Comparison of ENCODE assay signal across 19 cellular contexts in genomic region chr11:77524539-77524938, GRCh38. TPM values are rescaled to one million over a fixed set of nuclear protein-coding genes. Genes with fewer than 3 reads are reported as not detected.
A peak's percentile ranks its signal among the peaks of the same experiment; 100 is the strongest.
DNase-seq lines count a peak whose midpoint lies in the region; ATAC-seq, FAIRE-seq and TF ChIP-seq lines count a peak whose summit lies in the region.
"Had no signal": no experiment of that assay in that cellular context is flagged by ENCODE, and none has a peak within 500 bp of the region (broad histone marks: within the 10 kb centered on the region; RNA-seq: fewer than 3 reads in every experiment).

No MANE protein-coding gene starts in this region.

- H3K79me2 ChIP-seq in SK-N-SH (ENCODE audit: insufficient read depth) (no peaks in the 10 kb centered on the region), H1 (ENCODE audit: control insufficient read depth in 1 of 2, insufficient read depth in 2 of 2, low read length in 2 of 2) (no peaks in the 10 kb centered on the region)

- TF ChIP-seq CTCF in SK-N-SH (IDR thresholded peaks at IDR 0.05) (no peak), VCaP (conservative IDR thresholded peaks at IDR 0.05) (peak; percentile 33; the same call in 1 of the 2 replicates), H1 (IDR thresholded peaks at IDR 0.05; ENCODE audit: control extremely low read depth in 1 of 3, insufficient read depth in 1 of 3, low read depth in 1 of 3, low read length in 3 of 3) (no peak), ascending aorta (IDR thresholded peaks at IDR 0.05) (no peak)

- DNase-seq in SK-N-SH: no peak
- no peak for DNase-seq in H1 (ENCODE audit: low read depth in 1 of 2, low spot score in 2 of 2)
- no peak for DNase-seq in activated gamma-delta T cell treated with Interleukin-2 at 50 U/mL for 16 hours
- DNase-seq in ascending aorta (ENCODE audit: low spot score in 2 of 2): no peak
- DNase-seq in A172 (ENCODE audit: low spot score): no peak
- no peak for DNase-seq in activated CD8-positive, alpha-beta memory T cell treated with anti-CD3 and anti-CD28 coated beads, Interleukin-2, amount 50 U/mL, for 48 hours
- DNase-seq: DMS79 treated with DMSO at 0.1 percent for 48 hours, NCI-H1092, NCI-H146, NCI-H2081 treated with DMSO at 0.1 percent for 48 hours, NCI-H510A treated with DMSO at 0.1 percent for 48 hours, SHP77 had no signal

- H3K23me2 ChIP-seq in H1 (ENCODE audit: low read depth, low read length): no peaks in the 10 kb centered on the region

- TF ChIP-seq RAD21 in SK-N-SH (IDR thresholded peaks at IDR 0.05; ENCODE audit: low read length): 0 out of 2 replicates have a peak, but pooled peaks have one; percentile 17
- TF ChIP-seq RAD21 in H1 (IDR thresholded peaks at IDR 0.05 in 1 of 2, conservative IDR thresholded peaks at IDR 0.05 in 1 of 2; ENCODE audit: low read depth in 2 of 2, low read length in 2 of 2): 0 out of 4 replicates have a peak, but pooled peaks of 1 of the 2 experiments have one; percentile 8

- intact Hi-C loops in ascending aorta (cut with DNase I): no loop called here

- peak overlapping the region; percentile 73; the same call in 1 of the 2 replicates for H2BK12ac ChIP-seq in H1 (ENCODE audit: low read depth, low read length)

- H3K36me3 ChIP-seq in SK-N-SH (replicated peaks in 1 of 2; ENCODE audit: control insufficient read depth in 1 of 2, insufficient read depth in 2 of 2, low read length in 1 of 2) (no peaks in the 10 kb centered on the region), H1 (ENCODE audit: control insufficient read depth in 2 of 4, insufficient read depth in 4 of 4, low read length in 3 of 4) (no peaks in the 10 kb centered on the region), ascending aorta (no peaks in the 10 kb centered on the region)
- H3K36me3 ChIP-seq: BLaER1 treated with 17β-estradiol and CSF1 and Interleukin-3, amounts not matched to agents 10 nM and 100 nM had no signal

- no peak overlapping the region for H3K27ac ChIP-seq in SK-N-SH (ENCODE audit: low read depth in 2 of 2, low read length in 1 of 2)
- no peak overlapping the region for H3K27ac ChIP-seq in VCaP
- no peak overlapping the region for H3K27ac ChIP-seq in H1 (ENCODE audit: low read depth, low read length)
- H3K27ac ChIP-seq in ascending aorta: no peak overlapping the region
- H3K27ac ChIP-seq: 22Rv1; BLaER1 treated with 17β-estradiol and CSF1 and Interleukin-3, amounts not matched to agents 10 nM and 100 nM; KMS-11 had no signal

- no peak for TF ChIP-seq POLR2A in H1 (IDR thresholded peaks at IDR 0.05; ENCODE audit: control extremely low read depth in 1 of 2, low read depth in 2 of 2, low read length in 2 of 2)

- H3K27me3 ChIP-seq in SK-N-SH (ENCODE audit: insufficient read depth) (no peaks in the 10 kb centered on the region), H1 (replicated peaks in 1 of 4; ENCODE audit: control insufficient read depth in 3 of 4, extremely low read depth in 1 of 4, insufficient read depth in 3 of 4, low read length in 3 of 4) (peaks cover 0 to 1% (median 0%) of the 10 kb centered on the region in 4 experiments; a peak in 1 of 7 replicates), ascending aorta (no peaks in the 10 kb centered on the region)
- H3K27me3 ChIP-seq: BLaER1 treated with 17β-estradiol and CSF1 and Interleukin-3, amounts not matched to agents 10 nM and 100 nM had no signal

- peak overlapping the region; percentile 83; the same call in 1 of the 2 replicates for H2BK15ac ChIP-seq in H1 (ENCODE audit: low read length)

- H3K4me3 ChIP-seq in SK-N-SH (ENCODE audit: low read depth in 2 of 2, low read length in 1 of 2) (no peak overlapping the region), H1 (ENCODE audit: extremely low read depth in 1 of 4, insufficient read depth in 2 of 4, low read depth in 3 of 4, low read length in 4 of 4) (no peak overlapping the region), ascending aorta (no peak overlapping the region)
- H3K4me3 ChIP-seq: BLaER1 treated with 17β-estradiol and CSF1 and Interleukin-3, amounts not matched to agents 10 nM and 100 nM; GM23338 had no signal

- no peaks in the 10 kb centered on the region for H3F3A ChIP-seq in SK-N-SH (replicated peaks; ENCODE audit: insufficient read depth)

- H2BK20ac ChIP-seq in H1 (ENCODE audit: low read length): peak overlapping the region; percentile 94; the same call in 1 of the 2 replicates

- H3K4ac ChIP-seq in H1 (replicated peaks; ENCODE audit: insufficient read length, low read depth, low read length): no peak overlapping the region

- no peak for TF ChIP-seq EP300 in SK-N-SH (IDR thresholded peaks at IDR 0.05; ENCODE audit: borderline replicate concordance in 1 of 2, low read depth in 1 of 2, low read length in 1 of 2)
- TF ChIP-seq EP300 in H1 (IDR thresholded peaks at IDR 0.05; ENCODE audit: borderline replicate concordance in 1 of 2, low read depth in 2 of 2, low read length in 2 of 2): no peak

- H3K9ac ChIP-seq in SK-N-SH: no peak overlapping the region
- no peak overlapping the region for H3K9ac ChIP-seq in H1 (replicated peaks in 1 of 4; ENCODE audit: extremely low read depth in 1 of 4, low read depth in 3 of 4, low read length in 3 of 4)
- H3K9ac ChIP-seq: BLaER1 treated with 17β-estradiol and CSF1 and Interleukin-3, amounts not matched to agents 10 nM and 100 nM; KMS-11 had no signal

- H3K4me2 ChIP-seq in SK-N-SH (no peak overlapping the region), H1 (ENCODE audit: insufficient read depth in 1 of 2, low read depth in 2 of 2, low read length in 2 of 2) (no peak overlapping the region)
- H3K4me2 ChIP-seq: GM23338, KMS-11 had no signal

- no peak overlapping the region for H2BK120ac ChIP-seq in H1 (replicated peaks; ENCODE audit: low read depth, low read length)

- H2AK5ac ChIP-seq in H1 (ENCODE audit: low read depth, low read length): no peak overlapping the region

- H3K4me1 ChIP-seq in SK-N-SH (ENCODE audit: control insufficient read depth in 1 of 2, insufficient read depth in 2 of 2, low read depth in 1 of 2, low read length in 1 of 2): no peaks in the 10 kb centered on the region
- peaks cover 0 to 9% (median 2%) of the 10 kb centered on the region in 4 experiments; a peak in 4 of 7 replicates for H3K4me1 ChIP-seq in H1 (replicated peaks in 1 of 4; ENCODE audit: control insufficient read depth in 3 of 4, insufficient read depth in 4 of 4, low read length in 3 of 4)
- no peaks in the 10 kb centered on the region for H3K4me1 ChIP-seq in ascending aorta

- 0 out of 2 replicates have a peak overlapping the region, but pooled peaks have one; percentile 62 for H2BK5ac ChIP-seq in H1 (ENCODE audit: low read depth, low read length)

- FAIRE-seq in H1 (lab: Jason Lieb, UNC): peak; percentile 28
- FAIRE-seq: G401.6 had no signal

- H3K23ac ChIP-seq in H1 (ENCODE audit: insufficient read length): no peak overlapping the region

- H4K5ac ChIP-seq in H1 (ENCODE audit: insufficient read length, low read depth, low read length): no peak overlapping the region

- no peak overlapping the region for H4K8ac ChIP-seq in H1 (ENCODE audit: extremely low read depth, insufficient read depth, low read length)

- no peaks in the 10 kb centered on the region for H3K9me2 ChIP-seq in SK-N-SH

- H3K56ac ChIP-seq in H1 (replicated peaks; ENCODE audit: insufficient read length, low read depth, low read length): no peak overlapping the region

- no peak overlapping the region for H3K14ac ChIP-seq in H1 (ENCODE audit: insufficient read length)

- no peaks in the 10 kb centered on the region for H3K9me3 ChIP-seq in SK-N-SH
- H3K9me3 ChIP-seq in H1 (ENCODE audit: insufficient read depth in 2 of 2, low read depth in 1 of 2, low read length in 1 of 2): no peaks in the 10 kb centered on the region
- no peaks in the 10 kb centered on the region for H3K9me3 ChIP-seq in ascending aorta

- H3K79me1 ChIP-seq in H1 (ENCODE audit: low read depth, low read length): no peaks in the 10 kb centered on the region

- peak overlapping the region; percentile 17 for H4K91ac ChIP-seq in H1 (replicated peaks; ENCODE audit: insufficient read length, low read length)

- H3K18ac ChIP-seq in H1 (ENCODE audit: extremely low read depth, low read length): 0 out of 2 replicates have a peak overlapping the region, but pooled peaks have one; percentile 10

- H4K20me1 ChIP-seq in SK-N-SH (ENCODE audit: insufficient read depth): no peaks in the 10 kb centered on the region
- H4K20me1 ChIP-seq in H1 (replicated peaks in 1 of 2; ENCODE audit: control insufficient read depth in 1 of 2, insufficient read depth in 2 of 2, low read length in 2 of 2): no peaks in the 10 kb centered on the region
- H4K20me1 ChIP-seq: BLaER1 treated with 17β-estradiol and CSF1 and Interleukin-3, amounts not matched to agents 10 nM and 100 nM had no signal

- H2AFZ ChIP-seq in SK-N-SH (ENCODE audit: low read depth) (no peak overlapping the region), H1 (ENCODE audit: low read length) (no peak overlapping the region)
- H2AFZ ChIP-seq: GM23338 had no signal

- POLR2A ChIA-PET in SK-N-SH (lab: Yijun Ruan, JAX) (interaction anchor here (0.7 kb wide), 2 partner anchors 470 to 1477 kb away, joined by 3 to 4 read pairs; partner anchors contain the start of gene INTS4), H1 (lab: Charles Lee; ENCODE audit: partially characterized antibody) (interaction anchor here (1.0 kb wide), 1 partner anchor 17 kb away, joined by 4 read pairs; no protein-coding TSS in a partner anchor)

- CTCF ChIA-PET in SK-N-SH (lab: Yijun Ruan, JAX): interaction anchor here (0.7 to 1.8 kb wide), 2 partner anchors 23 to 337 kb away, joined by 3 to 5 read pairs; no protein-coding TSS in a partner anchor
- CTCF ChIA-PET in H1 (lab: Charles Lee; ENCODE audit: partially characterized antibody): interaction anchor here (1.2 kb wide), 1 partner anchor 67 kb away, joined by 4 read pairs; no protein-coding TSS in a partner anchor

- ATAC-seq in SK-N-SH treated with all-trans-retinoic acid at 6 μM for 48 hours: no peak
- ATAC-seq: GM23338 had no signal

TF ChIP-seq in SK-N-SH treated with all-trans-retinoic acid at 6 μM for 48 hours, 23 proteins besides CTCF, POLR2A, EP300 and RAD21 (continues in another document):
- no peak for TF ChIP-seq ZFP30 (CRISPR knock-in tag; IDR thresholded peaks at IDR 0.05)

TF ChIP-seq in H1, 55 proteins besides CTCF, POLR2A, EP300 and RAD21 (continues in another document):
- no peak for TF ChIP-seq SIN3A (conservative IDR thresholded peaks at IDR 0.05 in 1 of 2, IDR thresholded peaks at IDR 0.05 in 1 of 2; ENCODE audit: low read depth in 1 of 2, low read length in 2 of 2)

RNA-seq across cellular contexts. Expression of gene PAK1, which starts 50.6 kb away (rescaled TPM):
- polyA plus RNA-seq in SK-N-SH (2012; rRNA removed): 14.2 and 17.9 TPM in 2 replicates
- polyA plus RNA-seq in SK-N-SH (2012; cell fraction: cytosol; rRNA removed): 10.2 and 11.8 TPM in 2 replicates
- 22.9 and 30.0 TPM in 2 replicates for polyA plus RNA-seq in SK-N-SH (2012; cell fraction: nucleus; rRNA removed)
- total RNA-seq in H1 (2021; fragmentation: NEBNext Ultra II Directional; extraction: Animal tissue kit (Norgen Biotek cat#: 25700)): 142 and 151 TPM in 2 replicates
- 73.1 and 87.7 TPM in 2 replicates for polyA plus RNA-seq in H1 (2011; rRNA removed)
- 113 TPM for polyA plus RNA-seq in H1 (2011; cell fraction: cytosol; rRNA removed)
- polyA plus RNA-seq in H1 (2011; cell fraction: nucleus; rRNA removed): 125 TPM
- polyA plus RNA-seq in H1 (2012, experiment 1 of 2): 117 to 168 TPM (median 134 TPM) in 4 replicates
- polyA plus RNA-seq in H1 (2012, experiment 2 of 2): 49.6 TPM
- polyA plus RNA-seq in H1 (2013, experiment 1 of 2): 129 TPM
- polyA plus RNA-seq in H1 (2013, experiment 2 of 2): 130 TPM
- 287 and 306 TPM in 2 replicates for polyA minus RNA-seq in H1 (2011; rRNA and poly(A)+ RNA removed)
- polyA minus RNA-seq in H1 (2011; cell fraction: cytosol; rRNA and poly(A)+ RNA removed): 110 TPM
- polyA minus RNA-seq in H1 (2011; cell fraction: nucleus; rRNA and poly(A)+ RNA removed): 131 TPM
- 39.8 TPM for total RNA-seq in ascending aorta
- total RNA-seq in A172 (2014; rRNA removed; shearing (Covaris generic)): 59.8 and 60.4 TPM in 2 replicates
